Comparison of ENCODE assay signal across 8 cellular contexts in the genomic region with DNA sequence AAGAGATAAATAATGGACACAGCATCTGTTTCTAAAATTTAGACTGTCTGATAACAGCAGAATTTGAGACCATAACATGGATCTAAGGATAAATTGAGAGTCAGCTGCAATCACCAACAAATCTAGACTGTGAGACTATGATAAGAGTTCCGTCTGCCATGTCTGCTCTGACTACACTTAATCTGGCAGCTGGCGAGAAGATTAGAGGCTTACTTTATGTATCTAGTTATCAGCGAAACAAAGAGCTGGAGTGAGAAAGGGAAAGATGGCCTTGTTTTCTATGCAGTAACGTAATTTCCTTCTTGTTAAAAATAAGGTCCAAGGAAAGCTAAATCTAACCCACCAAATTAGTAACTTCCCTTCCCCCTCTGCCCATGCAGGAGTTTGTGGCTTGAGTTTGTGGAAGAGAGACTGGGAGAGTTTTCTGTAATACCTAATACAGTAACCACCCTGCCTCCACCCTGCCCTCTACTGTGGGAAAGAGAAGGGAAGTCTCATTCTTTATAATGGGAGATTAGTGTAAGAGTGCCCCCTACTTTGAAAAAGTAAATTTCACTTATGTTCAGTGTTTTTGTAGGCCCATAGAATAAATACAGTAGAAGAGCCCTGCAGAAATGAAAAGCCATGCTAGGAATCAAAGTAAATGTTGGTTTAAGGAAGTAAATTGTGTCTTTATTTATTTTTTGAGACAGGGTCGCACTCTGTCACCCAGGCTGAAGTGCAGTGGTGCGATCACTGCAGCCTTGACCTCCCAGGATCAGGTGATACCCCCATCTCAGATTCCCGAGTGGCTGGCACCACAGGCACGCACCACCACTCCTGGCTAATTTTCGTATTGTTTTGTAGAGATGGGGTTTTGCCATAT. TPM values are rescaled to one million over a fixed set of nuclear protein-coding genes. Genes with fewer than 3 reads are reported as not detected.
A peak's percentile ranks its signal among the peaks of the same experiment; 100 is the strongest.
DNase-seq lines count a peak whose midpoint lies in the region; ATAC-seq and TF ChIP-seq lines count a peak whose summit lies in the region.

No MANE protein-coding gene starts in this region.

- H3K4me1 ChIP-seq in left lung: peaks cover 24 to 71% of the 10 kb centered on the region in 2 donors

- H3K9me3 ChIP-seq in left lung: no peaks in the 10 kb centered on the region

- no peak overlapping the region for H3K4me3 Mint-ChIP-seq in activated naive CD8-positive, alpha-beta T cell
- no peak overlapping the region for H3K4me3 Mint-ChIP-seq in activated naive CD8-positive, alpha-beta T cell treated with anti-CD3 and anti-CD28 coated beads, Interleukin-2, amount 50 U/mL, for 24 hours
- peak overlapping the region; percentile 35 for H3K4me3 Mint-ChIP-seq in type B pancreatic cell

- no peaks in the 10 kb centered on the region for H3K9me3 Mint-ChIP-seq in activated naive CD8-positive, alpha-beta T cell (ENCODE audit: low read depth)
- H3K9me3 Mint-ChIP-seq in activated naive CD8-positive, alpha-beta T cell treated with anti-CD3 and anti-CD28 coated beads, Interleukin-2, amount 50 U/mL, for 24 hours: no peaks in the 10 kb centered on the region
- H3K9me3 Mint-ChIP-seq in type B pancreatic cell: peaks cover 18% of the 10 kb centered on the region

- TF ChIP-seq CTCF in left lung (IDR thresholded peaks at IDR 0.05) (peak in 1 of 2 donors; percentile 41), type B pancreatic cell (conservative IDR thresholded peaks at IDR 0.05) (peak; percentile 54)

- peaks cover 6% of the 10 kb centered on the region for H3K36me3 Mint-ChIP-seq in activated naive CD8-positive, alpha-beta T cell
- H3K36me3 Mint-ChIP-seq in activated naive CD8-positive, alpha-beta T cell treated with anti-CD3 and anti-CD28 coated beads, Interleukin-2, amount 50 U/mL, for 24 hours (ENCODE audit: low read depth): peaks cover 3% of the 10 kb centered on the region
- peaks cover 23% of the 10 kb centered on the region for H3K36me3 Mint-ChIP-seq in type B pancreatic cell

- H3K27me3 ChIP-seq in left lung: no peaks in the 10 kb centered on the region

- no peak for DNase-seq in activated naive CD8-positive, alpha-beta T cell treated with anti-CD3 and anti-CD28 coated beads, Interleukin-2, amount 50 U/mL, for 24 hours
- peak; percentile 93 for DNase-seq in SIG-M5 treated with dmso at 0.1 percent for 504 hours (lab: John Stamatoyannopoulos, UW; ENCODE audit: unreplicated experiment)
- peak; percentile 72 for DNase-seq in cerebellar cortex (ENCODE audit: low spot score)
- DNase-seq in left lung: peak in 1 of 2 donors; percentile 61
- no peak for DNase-seq in type B pancreatic cell (ENCODE audit: extremely low spot score, unreplicated experiment)

- H3K27me3 Mint-ChIP-seq in activated naive CD8-positive, alpha-beta T cell: no peaks in the 10 kb centered on the region
- no peaks in the 10 kb centered on the region for H3K27me3 Mint-ChIP-seq in activated naive CD8-positive, alpha-beta T cell treated with anti-CD3 and anti-CD28 coated beads, Interleukin-2, amount 50 U/mL, for 24 hours
- H3K27me3 Mint-ChIP-seq in type B pancreatic cell: no peaks in the 10 kb centered on the region

- H3K27ac ChIP-seq in left lung: peak overlapping the region in 1 of 2 donors; percentile 62

- H3K27ac Mint-ChIP-seq in activated naive CD8-positive, alpha-beta T cell: peak overlapping the region; percentile 3
- no peak overlapping the region for H3K27ac Mint-ChIP-seq in activated naive CD8-positive, alpha-beta T cell treated with anti-CD3 and anti-CD28 coated beads, Interleukin-2, amount 50 U/mL, for 24 hours
- H3K27ac Mint-ChIP-seq in type B pancreatic cell: peak overlapping the region; percentile 60

- intact Hi-C loops in left lung (cut with DNase I): no loop called here

- no peak overlapping the region for H3K4me3 ChIP-seq in left lung

- H3K36me3 ChIP-seq in left lung: no peaks in the 10 kb centered on the region

- no peak for ATAC-seq in activated naive CD8-positive, alpha-beta T cell treated with anti-CD3 and anti-CD28 coated beads, Interleukin-2, amount 50 U/mL, for 24 hours
- ATAC-seq in HG03108 (IDR thresholded peaks at IDR 0.05; ENCODE audit: unreplicated experiment) (peak; percentile 57), left lung (peak; percentile 84), HG03097 (IDR thresholded peaks at IDR 0.05; ENCODE audit: low FRiP score, unreplicated experiment) (no peak)

- peaks cover 85% of the 10 kb centered on the region for H3K4me1 Mint-ChIP-seq in activated naive CD8-positive, alpha-beta T cell (ENCODE audit: low read depth)
- peaks cover 67% of the 10 kb centered on the region for H3K4me1 Mint-ChIP-seq in activated naive CD8-positive, alpha-beta T cell treated with anti-CD3 and anti-CD28 coated beads, Interleukin-2, amount 50 U/mL, for 24 hours
- H3K4me1 Mint-ChIP-seq in type B pancreatic cell (ENCODE audit: unreplicated experiment): peaks cover 35% of the 10 kb centered on the region

RNA-seq across cellular contexts. Expression of gene EML4, which starts 27.5 kb away (rescaled TPM):
- total RNA-seq in left lung (10 to 100 TPM; 77.5 to 79.3 TPM), type B pancreatic cell (ENCODE audit: low replicate concordance) (93.6 and 117 TPM in 2 replicates)

Comparison
In these comparisons a context has a peak if more than half of its experiments do, and no peak if none do; other contexts are left out.
1. ATAC-seq: peak in HG03108 (single experiment) and left lung (single experiment); none in activated naive CD8-positive, alpha-beta T cell treated with anti-CD3 and anti-CD28 coated beads, Interleukin-2, amount 50 U/mL, for 24 hours (single experiment) and HG03097 (single experiment).
2. DNase-seq: peak in SIG-M5 treated with dmso at 0.1 percent for 504 hours (single experiment) and cerebellar cortex (single experiment); none in activated naive CD8-positive, alpha-beta T cell treated with anti-CD3 and anti-CD28 coated beads, Interleukin-2, amount 50 U/mL, for 24 hours (single experiment) and type B pancreatic cell (single experiment).